Comparison of ENCODE assay signal across 10 cellular contexts in genomic region chr3:32469151-32469874, GRCh38. TPM values are rescaled to one million over a fixed set of nuclear protein-coding genes. Genes with fewer than 3 reads are reported as not detected.
DNase-seq lines count a peak whose midpoint lies in the region; ATAC-seq, FAIRE-seq and TF ChIP-seq lines count a peak whose summit lies in the region.
"Had no signal": no experiment of that assay in that cellular context is flagged by ENCODE, and none has a peak within 500 bp of the region (broad histone marks: within the 10 kb centered on the region; RNA-seq: fewer than 3 reads in every experiment).

No MANE protein-coding gene starts in this region.

- H2AFZ ChIP-seq in HepG2 (ENCODE audit: low read length) = no peak overlapping the region

- no peaks in the 10 kb centered on the region for H3K27me3 ChIP-seq in NT2/D1 (ENCODE audit: insufficient read depth, insufficient read length)
- H3K27me3 ChIP-seq in HepG2 (ENCODE audit: control insufficient read depth in 1 of 2, insufficient read depth in 2 of 2, low read length in 2 of 2) = no peaks in the 10 kb centered on the region
- no peaks in the 10 kb centered on the region for H3K27me3 ChIP-seq in heart left ventricle
- no peaks in the 10 kb centered on the region for H3K27me3 ChIP-seq in small intestine (ENCODE audit: control insufficient read depth in 2 of 2, insufficient read depth in 2 of 2, low read length in 2 of 2)
- no peaks in the 10 kb centered on the region for H3K27me3 ChIP-seq in upper lobe of left lung

- CTCF ChIA-PET in HepG2 (lab: Yijun Ruan, JAX; ENCODE audit: low intra/inter-chr PET ratio, low total read pairs) = no interaction called here

- H3K9ac ChIP-seq in NT2/D1 (ENCODE audit: insufficient read length, low read depth) = peak overlapping the region; percentile 23
- H3K9ac ChIP-seq in HepG2 (ENCODE audit: insufficient read depth, low read depth, low read length) = no peak overlapping the region
- H3K9ac ChIP-seq: KMS-11 had no signal

- ATAC-seq in GM21723 (IDR thresholded peaks at IDR 0.05; ENCODE audit: unreplicated experiment) (peak; percentile 37), HepG2 (peak; percentile 40; the same call in 2 of the 3 replicates), heart left ventricle (no peak), upper lobe of left lung (ENCODE audit: low FRiP score in 2 of 2) (no peak)

- no peak overlapping the region for H3K4me2 ChIP-seq in HepG2 (ENCODE audit: low read depth, low read length)
- H3K4me2 ChIP-seq: KMS-11 had no signal

- no peak for TF ChIP-seq POLR2A in HepG2 (IDR thresholded peaks at IDR 0.05; ENCODE audit: insufficient read depth in 1 of 2, low read depth in 2 of 2, low read length in 2 of 2)
- no peak for TF ChIP-seq POLR2A in heart left ventricle (IDR thresholded peaks at IDR 0.05)
- TF ChIP-seq POLR2A in upper lobe of left lung (IDR thresholded peaks at IDR 0.05) = no peak

- POLR2A ChIA-PET in HepG2 (lab: Yijun Ruan, JAX) = no interaction called here

- no peaks in the 10 kb centered on the region for H3K4me1 ChIP-seq in NT2/D1 (ENCODE audit: insufficient read depth, insufficient read length)
- no peaks in the 10 kb centered on the region for H3K4me1 ChIP-seq in HepG2 (ENCODE audit: insufficient read depth, low read length)
- H3K4me1 ChIP-seq in heart left ventricle = peaks cover 0 to 45% (median 9%) of the 10 kb centered on the region in 12 donors
- peaks cover 0 to 4% of the 10 kb centered on the region in 2 donors for H3K4me1 ChIP-seq in small intestine (ENCODE audit: control insufficient read depth in 2 of 2, insufficient read depth in 1 of 2, low read depth in 1 of 2, low read length in 1 of 2)
- peaks cover 14 to 33% (median 21%) of the 10 kb centered on the region in 4 donors for H3K4me1 ChIP-seq in upper lobe of left lung

- H3K79me2 ChIP-seq in HepG2 (ENCODE audit: insufficient read depth, low read length) = no peaks in the 10 kb centered on the region

- H3K36me3 ChIP-seq in NT2/D1 (ENCODE audit: insufficient read depth, insufficient read length, low read length) = peaks cover 12% of the 10 kb centered on the region
- H3K36me3 ChIP-seq in HepG2 (replicated peaks in 1 of 2; ENCODE audit: control insufficient read depth in 1 of 2, insufficient read depth in 2 of 2, low read length in 2 of 2) = peaks cover 1 to 7% of the 10 kb centered on the region in 2 experiments; a peak in 3 of 5 replicates
- H3K36me3 ChIP-seq in heart left ventricle = peaks cover 0 to 8% (median 0%) of the 10 kb centered on the region in 9 donors
- H3K36me3 ChIP-seq in small intestine (ENCODE audit: control insufficient read depth in 2 of 2, insufficient read depth in 2 of 2, low read length in 2 of 2) = no peaks in the 10 kb centered on the region
- peaks cover 0 to 16% (median 3%) of the 10 kb centered on the region in 4 donors for H3K36me3 ChIP-seq in upper lobe of left lung

- TF ChIP-seq RAD21 in HepG2 (CRISPR knock-in tag; IDR thresholded peaks at IDR 0.05) = no peak

- WGBS in HepG2 (ENCODE audit: low lambda C conversion rate) = 92% methylated on average over 7 of the region's 7 CpGs
- 89 to 94% (median 91%) methylated on average over 7 of the region's 7 CpGs for WGBS in heart left ventricle, 4 donors
- 77 to 87% (median 83%) methylated on average over 7 of the region's 7 CpGs for WGBS in small intestine, 3 donors
- 78 to 93% methylated on average over 7 of the region's 7 CpGs for WGBS in upper lobe of left lung, 2 donors

- H3K9me3 ChIP-seq in NT2/D1 (ENCODE audit: insufficient read depth, low read length) (no peaks in the 10 kb centered on the region), HepG2 (ENCODE audit: low read length) (no peaks in the 10 kb centered on the region), heart left ventricle (no peaks in the 10 kb centered on the region), small intestine (ENCODE audit: control insufficient read depth, low read depth) (no peaks in the 10 kb centered on the region), upper lobe of left lung (no peaks in the 10 kb centered on the region)

- TF ChIP-seq CTCF in GM12865 (IDR thresholded peaks at IDR 0.05; ENCODE audit: insufficient read depth, low read depth, low read length, missing control alignments) (no peak), HepG2 (CRISPR knock-in tag; IDR thresholded peaks at IDR 0.05) (no peak), heart left ventricle (IDR thresholded peaks at IDR 0.05) (no peak), upper lobe of left lung (IDR thresholded peaks at IDR 0.05) (no peak)

- DNase-seq in GM12865 (ENCODE audit: low read depth) = peak; percentile 42
- no peak for DNase-seq in NT2/D1 (ENCODE audit: low read depth, low spot score)
- no peak for DNase-seq in HepG2 (ENCODE audit: low spot score)
- no peak for DNase-seq in nucleus accumbens (lab: John Stamatoyannopoulos, UW)
- DNase-seq in heart left ventricle = no peak
- no peak for DNase-seq in small intestine
- no peak for DNase-seq in upper lobe of left lung
- DNase-seq: stimulated activated CD4-positive, alpha-beta T cell treated with anti-CD3 and anti-CD28 coated beads, Interleukin-1b, Interleukin-23, amount 100 ng/mL, for 48 hours had no signal

- no peaks in the 10 kb centered on the region for H4K20me1 ChIP-seq in HepG2 (ENCODE audit: insufficient read depth, low read length)

- intact Hi-C loops in HepG2 (cut with micrococcal nuclease; ENCODE audit: unreplicated experiment) = no loop called here
- intact Hi-C loops in heart left ventricle (cut with DNase I) = loop anchor here (1.0 to 10.0 kb wide), 9 partner anchors 65 to 295 kb away; partner anchors contain the start of gene CMTM7 (in 3 of the 10)

- TF ChIP-seq EP300 in HepG2 (IDR thresholded peaks at IDR 0.05; ENCODE audit: low read depth in 2 of 2, low read length in 2 of 2) = no peak
- TF ChIP-seq EP300 in HepG2 (CRISPR knock-in tag; IDR thresholded peaks at IDR 0.05; ENCODE audit: borderline replicate concordance) = no peak
- no peak for TF ChIP-seq EP300 in upper lobe of left lung (IDR thresholded peaks at IDR 0.05)

- H3K27ac ChIP-seq in HepG2 (ENCODE audit: extremely low read length, insufficient read depth, low read length) = no peak overlapping the region
- H3K27ac ChIP-seq in heart left ventricle = no peak overlapping the region
- H3K27ac ChIP-seq in small intestine (ENCODE audit: low read depth in 1 of 2, low read length in 1 of 2) = no peak overlapping the region
- no peak overlapping the region for H3K27ac ChIP-seq in upper lobe of left lung
- H3K27ac ChIP-seq: KMS-11 had no signal

- FAIRE-seq in HepG2 (lab: Jason Lieb, UNC) (no peak), small intestine (lab: Jason Lieb, UNC) (no peak)

- in situ Hi-C loops in HepG2 (cut with HindIII; ENCODE audit: extremely low pct_ligation_motif_present, low pct_unique_long_range_greater_than_20kb) = no loop called here

- no peak overlapping the region for H3K4me3 ChIP-seq in GM12865 (ENCODE audit: low read depth, low read length)
- no peak overlapping the region for H3K4me3 ChIP-seq in NT2/D1 (ENCODE audit: insufficient read length, low read depth)
- H3K4me3 ChIP-seq in HepG2 (replicated peaks in 1 of 3; ENCODE audit: insufficient read depth in 1 of 3, low read depth in 2 of 3, low read length in 3 of 3) = no peak overlapping the region
- H3K4me3 ChIP-seq in heart left ventricle = no peak overlapping the region
- H3K4me3 ChIP-seq in small intestine (ENCODE audit: low read depth in 1 of 2, low read length in 2 of 2) = no peak overlapping the region
- no peak overlapping the region for H3K4me3 ChIP-seq in upper lobe of left lung

- no TSS peak for BruUV-seq in HepG2 (replicated peaks; lab: Mats Ljungman, UMichigan)

TF ChIP-seq in HepG2, 621 proteins besides CTCF, POLR2A, EP300 and RAD21 (continues in another document):
- TF ChIP-seq ZGPAT (CRISPR knock-in tag; IDR thresholded peaks at IDR 0.05) = no peak

RNA-seq across cellular contexts. Expression of gene CMTM6, which starts 33.3 kb away (rescaled TPM):
- total RNA-seq in HepG2 (2016; rRNA removed; fragmentation: Illumina TruSeq; extraction: Trizol) (43.8 and 55.7 TPM in 2 replicates), heart left ventricle (10 to 100 TPM in 7 of 9 donors, 1 to 10 TPM in 2; 8.9 to 34.8 (median 12.5) TPM), upper lobe of left lung (10 to 100 TPM; 16.8 to 86.0 (median 61.3) TPM)
- total RNA-seq in HepG2 (2016; cell fraction: cytosol; rRNA removed; fragmentation: Illumina TruSeq; extraction: Trizol; ENCODE audit: low read depth) = 3.6 and 4.8 TPM in 2 replicates
- total RNA-seq in HepG2 (2016; cell fraction: insoluble cytoplasmic fraction; rRNA removed; fragmentation: Illumina TruSeq; extraction: Trizol) = 42.8 and 55.9 TPM in 2 replicates
- 24.8 and 28.0 TPM in 2 replicates for total RNA-seq in HepG2 (2016; cell fraction: membrane; rRNA removed; fragmentation: Illumina TruSeq; extraction: Trizol)
- total RNA-seq in HepG2 (2016; cell fraction: nucleus; rRNA removed; fragmentation: Illumina TruSeq; extraction: Trizol) = 45.5 and 52.9 TPM in 2 replicates
- polyA plus RNA-seq in HepG2 (2011; rRNA removed) (20.7 and 25.6 TPM in 2 replicates), heart left ventricle (10 to 100 TPM in 1 of 2 donors, 1 to 10 TPM in 1; 5.2 to 11.6 TPM), small intestine (10 to 100 TPM in 1 of 3 donors, 1 to 10 TPM in 2; 7.3 to 25.7 (median 9.4) TPM)
- 10.1 and 18.8 TPM in 2 replicates for polyA plus RNA-seq in HepG2 (2011; cell fraction: cytosol; rRNA removed)
- polyA plus RNA-seq in HepG2 (2011; cell fraction: nucleus; rRNA removed) = 2.8 and 4.3 TPM in 2 replicates
- 20.9 and 22.5 TPM in 2 replicates for polyA plus RNA-seq in HepG2 (2012)
- polyA plus RNA-seq in HepG2 (2016; cell fraction: cytosol; fragmentation: Illumina TruSeq; extraction: Trizol; ENCODE audit: low read depth) = 3.7 and 4.0 TPM in 2 replicates
- polyA plus RNA-seq in HepG2 (2016; cell fraction: insoluble cytoplasmic fraction; fragmentation: Illumina TruSeq; extraction: Trizol; ENCODE audit: low read depth) = 38.2 and 40.7 TPM in 2 replicates
- 14.9 and 16.8 TPM in 2 replicates for polyA plus RNA-seq in HepG2 (2016; cell fraction: membrane; fragmentation: Illumina TruSeq; extraction: Trizol; ENCODE audit: low read depth)
- 50.7 and 56.9 TPM in 2 replicates for polyA plus RNA-seq in HepG2 (2016; cell fraction: nucleus; fragmentation: Illumina TruSeq; extraction: Trizol; ENCODE audit: insufficient read depth, low read depth)
- 10.7 and 10.8 TPM in 2 replicates for polyA minus RNA-seq in HepG2 (2011; rRNA and poly(A)+ RNA removed; ENCODE audit: low replicate concordance)
- 13.8 and 18.7 TPM in 2 replicates for polyA minus RNA-seq in HepG2 (2011; cell fraction: cytosol; rRNA and poly(A)+ RNA removed)
- 9.4 and 10.6 TPM in 2 replicates for polyA minus RNA-seq in HepG2 (2011; cell fraction: nucleus; rRNA and poly(A)+ RNA removed)

Comparison
In these comparisons a context has a peak if more than half of its experiments do, and no peak if none do; other contexts are left out.
1. ATAC-seq: peak in GM21723 (single experiment) and HepG2 (single experiment); none in heart left ventricle (0 of 4) and upper lobe of left lung (0 of 2).